In genomic region chr6:36469148-36469661, GRCh38 we compare ENCODE assay signal across 26 cellular contexts. TPM values are rescaled to one million over a fixed set of nuclear protein-coding genes. Genes with fewer than 3 reads are reported as not detected.
A peak's percentile ranks its signal among the peaks of the same experiment; 100 is the strongest.
DNase-seq lines count a peak whose midpoint lies in the region; ATAC-seq and TF ChIP-seq lines count a peak whose summit lies in the region.
"Had no signal": no experiment of that assay in that cellular context is flagged by ENCODE, and none has a peak within 500 bp of the region (broad histone marks: within the 10 kb centered on the region; RNA-seq: fewer than 3 reads in every experiment).

No MANE protein-coding gene starts in this region.

- H2BK12ac ChIP-seq in mesenchymal stem cell (ENCODE audit: low read length in 2 of 2) = no peak overlapping the region

- no peaks in the 10 kb centered on the region for H3K9me3 Mint-ChIP-seq in CD8-positive, alpha-beta memory T cell
- no peaks in the 10 kb centered on the region for H3K9me3 Mint-ChIP-seq in T-cell
- H3K9me3 Mint-ChIP-seq: activated naive CD4-positive, alpha-beta T cell treated with anti-CD3 and anti-CD28 coated beads for 36 hours; activated T-cell treated with anti-CD3 and anti-CD28 coated beads, Interleukin-2, amount 50 U/mL, for 4 hours; endodermal cell; nephron; type B pancreatic cell had no signal

- ATAC-seq in T-cell (replicated peaks in 1 of 4) = no peak
- ATAC-seq in HG03045 (IDR thresholded peaks at IDR 0.05; ENCODE audit: unreplicated experiment) = no peak
- ATAC-seq: activated T-cell treated with anti-CD3 and anti-CD28 coated beads, Interleukin-2, amount 50 U/mL, for 4 hours; HCT116 had no signal

- peaks cover 13% of the 10 kb centered on the region for H3K79me1 ChIP-seq in mesenchymal stem cell (replicated peaks; ENCODE audit: low read length, poor library complexity, severe bottlenecking)

- no peaks in the 10 kb centered on the region for H3K9me2 ChIP-seq in OCI-LY7 (ENCODE audit: insufficient read depth, low read length)

- no peak for TF ChIP-seq CTCF in OCI-LY7 (conservative IDR thresholded peaks at IDR 0.05; ENCODE audit: low read length)

- CTCF ChIA-PET in CD8-positive, alpha-beta memory T cell (lab: Charles Lee) = no interaction called here
- CTCF ChIA-PET in T-cell (lab: Charles Lee) (interaction anchor here in 1 of 2 donors (0.6 kb wide), 1 partner anchor 474 kb away, joined by 4 read pairs; no protein-coding TSS in a partner anchor), OCI-LY7 (lab: Charles Lee; ENCODE audit: unreplicated experiment) (no interaction called here)

- 0 out of 22 replicates have a peak overlapping the region, but pooled peaks of 1 of the 11 experiments have one; percentile 29 for H3K27ac ChIP-seq in BLaER1 treated with 17β-estradiol and CSF1 and Interleukin-3, amounts not matched to agents 10 nM and 100 nM
- H3K27ac ChIP-seq in CD8-positive, alpha-beta memory T cell (ENCODE audit: low read depth, low read length) = no peak overlapping the region
- H3K27ac ChIP-seq in mesenchymal stem cell (ENCODE audit: low read length, poor library complexity, severe bottlenecking) (no peak overlapping the region), OCI-LY7 (ENCODE audit: low read depth, low read length, poor library complexity, severe bottlenecking) (no peak overlapping the region)
- H3K27ac ChIP-seq: esophagus squamous epithelium, left ventricle myocardium inferior had no signal

- no peaks in the 10 kb centered on the region for H3K27me3 Mint-ChIP-seq in CD8-positive, alpha-beta memory T cell
- no peaks in the 10 kb centered on the region for H3K27me3 Mint-ChIP-seq in T-cell
- H3K27me3 Mint-ChIP-seq: type B pancreatic cell had no signal

- H3K4ac ChIP-seq in mesenchymal stem cell (ENCODE audit: low read depth in 1 of 2, low read length in 2 of 2) = no peak overlapping the region

- no peak overlapping the region for H3K23ac ChIP-seq in mesenchymal stem cell (ENCODE audit: low read length in 2 of 2)

- no peak overlapping the region for H3K4me3 ChIP-seq in BLaER1 treated with 17β-estradiol and CSF1 and Interleukin-3, amounts not matched to agents 10 nM and 100 nM
- H3K4me3 ChIP-seq in CD8-positive, alpha-beta memory T cell (ENCODE audit: low read length) = no peak overlapping the region
- no peak overlapping the region for H3K4me3 ChIP-seq in mesenchymal stem cell (ENCODE audit: insufficient read depth in 1 of 2, low read depth in 1 of 2, low read length in 2 of 2)
- no peak overlapping the region for H3K4me3 ChIP-seq in OCI-LY7 (ENCODE audit: low read depth, low read length, poor library complexity, severe bottlenecking)
- H3K4me3 ChIP-seq: esophagus squamous epithelium, left ventricle myocardium inferior had no signal

- WGBS in mesenchymal stem cell = 91% methylated on average over 6 of the region's 6 CpGs

- H2AFZ ChIP-seq in mesenchymal stem cell (ENCODE audit: low read depth, low read length) = no peak overlapping the region
- H2AFZ ChIP-seq in OCI-LY7 (ENCODE audit: low read length) = no peak overlapping the region

- in situ Hi-C loops in G401 (cut with HindIII; ENCODE audit: low sequenced_read_pairs) = no loop called here

- peak overlapping the region in 9 of 11 experiments; percentile 2 to 76 (median 52); a peak in 17 of 22 replicates for H3K4me2 ChIP-seq in BLaER1 treated with 17β-estradiol and CSF1 and Interleukin-3, amounts not matched to agents 10 nM and 100 nM
- no peak overlapping the region for H3K4me2 ChIP-seq in mesenchymal stem cell (ENCODE audit: low read length, poor library complexity, severe bottlenecking)
- no peak overlapping the region for H3K4me2 ChIP-seq in OCI-LY7 (ENCODE audit: low read length)

- DNase-seq in CD8-positive, alpha-beta memory T cell = no peak
- DNase-seq in T-cell (no peak), mesenchymal stem cell (no peak), OCI-LY7 (ENCODE audit: low spot score) (no peak), NCI-H2029 treated with DMSO at 0.1 percent for 48 hours (lab: John Stamatoyannopoulos, UW) (no peak), G401 (ENCODE audit: low spot score) (no peak)
- DNase-seq: activated naive CD4-positive, alpha-beta T cell treated with anti-CD3 and anti-CD28 coated beads for 36 hours; activated T-cell treated with anti-CD3 and anti-CD28 coated beads, Interleukin-2, amount 50 U/mL, for 4 hours; DMS53; endodermal cell; esophagus squamous epithelium; hypothalamus; left ventricle myocardium inferior; NCI-H1092 treated with DMSO at 0.1 percent for 48 hours; NCI-H2081; NCI-H226; NCI-H748 treated with DMSO at 0.1 percent for 48 hours; posterior cingulate gyrus; stimulated activated CD4-positive, alpha-beta T cell treated with anti-CD3 and anti-CD28 coated beads, Interleukin-15, amount 100 ng/mL, for 24 hours had no signal

- peaks cover 0 to 14% (median 5%) of the 10 kb centered on the region in 11 experiments; a peak in 14 of 22 replicates for H3K9me3 ChIP-seq in BLaER1 treated with 17β-estradiol and CSF1 and Interleukin-3, amounts not matched to agents 10 nM and 100 nM (replicated peaks in 1 of 11)
- no peaks in the 10 kb centered on the region for H3K9me3 ChIP-seq in CD8-positive, alpha-beta memory T cell (ENCODE audit: low read length)
- H3K9me3 ChIP-seq in mesenchymal stem cell (ENCODE audit: control insufficient read depth, low read length) (no peaks in the 10 kb centered on the region), OCI-LY7 (ENCODE audit: low read length) (peaks cover 4% of the 10 kb centered on the region; the same call in 1 of the 2 replicates)
- H3K9me3 ChIP-seq: esophagus squamous epithelium, left ventricle myocardium inferior had no signal

- peaks cover 9 to 22% (median 18%) of the 10 kb centered on the region in 10 experiments; a peak in 19 of 20 replicates for H3K4me1 ChIP-seq in BLaER1 treated with 17β-estradiol and CSF1 and Interleukin-3, amounts not matched to agents 10 nM and 100 nM
- peaks cover 2% of the 10 kb centered on the region for H3K4me1 ChIP-seq in CD8-positive, alpha-beta memory T cell (ENCODE audit: insufficient read depth, low read length)
- H3K4me1 ChIP-seq in mesenchymal stem cell (ENCODE audit: control insufficient read depth, insufficient read depth, low read depth, low read length) = peaks cover 3% of the 10 kb centered on the region
- peaks cover 15% of the 10 kb centered on the region for H3K4me1 ChIP-seq in OCI-LY7 (ENCODE audit: insufficient read depth, low read length, poor library complexity, severe bottlenecking)

- peaks cover 0 to 53% (median 5%) of the 10 kb centered on the region in 11 experiments; a peak in 11 of 22 replicates for H4K20me1 ChIP-seq in BLaER1 treated with 17β-estradiol and CSF1 and Interleukin-3, amounts not matched to agents 10 nM and 100 nM
- peaks cover 4% of the 10 kb centered on the region; the same call in 1 of the 2 replicates for H4K20me1 ChIP-seq in OCI-LY7 (ENCODE audit: insufficient read depth, low read length)

- H3K4me1 Mint-ChIP-seq in CD8-positive, alpha-beta memory T cell = peaks cover 20 to 44% (median 33%) of the 10 kb centered on the region in 3 donors
- peaks cover 15 to 27% (median 24%) of the 10 kb centered on the region in 3 donors for H3K4me1 Mint-ChIP-seq in T-cell
- H3K4me1 Mint-ChIP-seq: nephron had no signal

- peaks cover 59% of the 10 kb centered on the region for H3K79me2 ChIP-seq in OCI-LY7 (ENCODE audit: insufficient read depth, low read depth, low read length)

- H3K27me3 ChIP-seq in BLaER1 treated with 17β-estradiol and CSF1 and Interleukin-3, amounts not matched to agents 10 nM and 100 nM = no peaks in the 10 kb centered on the region
- H3K27me3 ChIP-seq in CD8-positive, alpha-beta memory T cell (ENCODE audit: insufficient read depth, low read length, poor library complexity, severe bottlenecking) = no peaks in the 10 kb centered on the region
- no peaks in the 10 kb centered on the region for H3K27me3 ChIP-seq in mesenchymal stem cell (ENCODE audit: control insufficient read depth in 1 of 2, insufficient read depth in 1 of 2, low read length in 2 of 2)
- H3K27me3 ChIP-seq: esophagus squamous epithelium had no signal

- H3K36me3 Mint-ChIP-seq in CD8-positive, alpha-beta memory T cell = peaks cover 0 to 45% (median 3%) of the 10 kb centered on the region in 3 donors
- H3K36me3 Mint-ChIP-seq in T-cell = peaks cover 32% of the 10 kb centered on the region

- H4K8ac ChIP-seq in mesenchymal stem cell (ENCODE audit: low read length) = peak overlapping the region; percentile 80

- POLR2A ChIA-PET in CD8-positive, alpha-beta memory T cell (lab: Charles Lee) = no interaction called here
- POLR2A ChIA-PET in T-cell (lab: Charles Lee) (interaction anchor here (0.6 kb wide), 2 partner anchors 99 to 553 kb away, joined by 3 read pairs; no protein-coding TSS in a partner anchor), OCI-LY7 (lab: Charles Lee) (interaction anchor here (0.8 to 1.4 kb wide), 5 partner anchors 10 to 34 kb away, joined by 3 to 6 read pairs (median 4); no protein-coding TSS in a partner anchor)

- no peak overlapping the region for H3K4me3 Mint-ChIP-seq in CD8-positive, alpha-beta memory T cell
- H3K4me3 Mint-ChIP-seq in T-cell = no peak overlapping the region
- H3K4me3 Mint-ChIP-seq: activated naive CD4-positive, alpha-beta T cell treated with anti-CD3 and anti-CD28 coated beads for 36 hours; activated T-cell treated with anti-CD3 and anti-CD28 coated beads, Interleukin-2, amount 50 U/mL, for 4 hours; endodermal cell; nephron; type B pancreatic cell had no signal

- H3K27ac Mint-ChIP-seq in CD8-positive, alpha-beta memory T cell = peak overlapping the region in 6 of 8 donors; percentile 1 to 63 (median 27)
- peak overlapping the region; percentile 25 to 67 for H3K27ac Mint-ChIP-seq in T-cell
- H3K27ac Mint-ChIP-seq: activated naive CD4-positive, alpha-beta T cell treated with anti-CD3 and anti-CD28 coated beads for 36 hours; endodermal cell; nephron; type B pancreatic cell had no signal

- no peak overlapping the region for H2BK120ac ChIP-seq in mesenchymal stem cell (ENCODE audit: low read depth, low read length)

- intact Hi-C loops in OCI-LY7 (cut with micrococcal nuclease; ENCODE audit: unreplicated experiment) = no loop called here

- no peak overlapping the region for H3K14ac ChIP-seq in mesenchymal stem cell (ENCODE audit: low read length in 2 of 2)

- no peak overlapping the region for H4K91ac ChIP-seq in mesenchymal stem cell (ENCODE audit: low read length)

- no peak overlapping the region for H2BK15ac ChIP-seq in mesenchymal stem cell (ENCODE audit: low read depth, poor library complexity, severe bottlenecking)

- no TSS peak for BruUV-seq in OCI-LY7 (replicated peaks; lab: Mats Ljungman, UMichigan)

- no peak overlapping the region for H2AK5ac ChIP-seq in mesenchymal stem cell (ENCODE audit: low read length, severe bottlenecking)

- H2BK5ac ChIP-seq in mesenchymal stem cell (ENCODE audit: low read depth, low read length, poor library complexity, severe bottlenecking) = no peak overlapping the region

- peak overlapping the region in 2 of 11 experiments; percentile 25 to 41; a peak in 1 of 22 replicates for H3K9ac ChIP-seq in BLaER1 treated with 17β-estradiol and CSF1 and Interleukin-3, amounts not matched to agents 10 nM and 100 nM
- H3K9ac ChIP-seq in mesenchymal stem cell (ENCODE audit: low read length) = no peak overlapping the region

- peaks cover 45 to 63% (median 55%) of the 10 kb centered on the region in 11 experiments for H3K36me3 ChIP-seq in BLaER1 treated with 17β-estradiol and CSF1 and Interleukin-3, amounts not matched to agents 10 nM and 100 nM
- peaks cover 6% of the 10 kb centered on the region for H3K36me3 ChIP-seq in CD8-positive, alpha-beta memory T cell (ENCODE audit: insufficient read depth, low read length)
- H3K36me3 ChIP-seq in mesenchymal stem cell (ENCODE audit: control insufficient read depth in 1 of 2, insufficient read depth in 2 of 2, low read depth in 1 of 2, low read length in 2 of 2) (peaks cover 4 to 31% of the 10 kb centered on the region in 2 experiments), OCI-LY7 (ENCODE audit: insufficient read depth, low read length) (peaks cover 61% of the 10 kb centered on the region)

- no peak overlapping the region for H3K18ac ChIP-seq in mesenchymal stem cell (ENCODE audit: low read depth in 1 of 2, low read length in 2 of 2)

RNA-seq across cellular contexts. Expression of gene KCTD20, which starts 26.4 kb away (rescaled TPM):
- 10 to 100 TPM; 52.3 to 52.4 TPM for total RNA-seq in CD8-positive, alpha-beta memory T cell
- polyA plus RNA-seq in CD8-positive, alpha-beta memory T cell = 41.4 TPM
- total RNA-seq in T-cell (10 to 100 TPM; 29.7 to 39.8 (median 33.3) TPM), OCI-LY7 (2022) (84.6 and 89.4 TPM in 2 replicates)
- 29.7 TPM for polyA plus RNA-seq in mesenchymal stem cell (2013, experiment 1 of 2)
- 30.6 TPM for polyA plus RNA-seq in mesenchymal stem cell (2013, experiment 2 of 2)
- total RNA-seq in OCI-LY7 (2014; rRNA removed; shearing (Covaris generic)) = 73.6 and 74.8 TPM in 2 replicates
- total RNA-seq in G401 (2014; rRNA removed; shearing (Covaris generic)) = 68.6 and 91.6 TPM in 2 replicates

RNA-seq across cellular contexts. Expression of gene PXT1, which starts 26.6 kb away (rescaled TPM):
- under 1 TPM in 1 of 2 experiments, not detected in 1; 0.20 TPM for total RNA-seq in CD8-positive, alpha-beta memory T cell
- polyA plus RNA-seq in CD8-positive, alpha-beta memory T cell = not detected
- total RNA-seq in T-cell = under 1 TPM in 4 of 5 donors, not detected in 1; 0.13 to 0.44 (median 0.25) TPM
- polyA plus RNA-seq in mesenchymal stem cell (2013, experiment 1 of 2) = not detected
- 0.03 TPM for polyA plus RNA-seq in mesenchymal stem cell (2013, experiment 2 of 2)
- 0.15 TPM in 1 of 2 replicates, not detected in the other for total RNA-seq in OCI-LY7 (2014; rRNA removed; shearing (Covaris generic))
- total RNA-seq in OCI-LY7 (2022) = 0.25 and 0.41 TPM in 2 replicates
- not detected in 2 replicates for total RNA-seq in G401 (2014; rRNA removed; shearing (Covaris generic))
- total RNA-seq: bronchial epithelial cell, esophagus squamous epithelium, frontal cortex, left ventricle myocardium inferior had no signal

Comparison
In these comparisons a context has a peak if more than half of its experiments do, and no peak if none do; other contexts are left out.
1. H3K4me2 ChIP-seq: peak in BLaER1 treated with 17β-estradiol and CSF1 and Interleukin-3, amounts not matched to agents 10 nM and 100 nM (9 of 11); none in mesenchymal stem cell (single experiment) and OCI-LY7 (single experiment).